ENCODE assay signal across 14 cellular contexts in the genomic region with DNA sequence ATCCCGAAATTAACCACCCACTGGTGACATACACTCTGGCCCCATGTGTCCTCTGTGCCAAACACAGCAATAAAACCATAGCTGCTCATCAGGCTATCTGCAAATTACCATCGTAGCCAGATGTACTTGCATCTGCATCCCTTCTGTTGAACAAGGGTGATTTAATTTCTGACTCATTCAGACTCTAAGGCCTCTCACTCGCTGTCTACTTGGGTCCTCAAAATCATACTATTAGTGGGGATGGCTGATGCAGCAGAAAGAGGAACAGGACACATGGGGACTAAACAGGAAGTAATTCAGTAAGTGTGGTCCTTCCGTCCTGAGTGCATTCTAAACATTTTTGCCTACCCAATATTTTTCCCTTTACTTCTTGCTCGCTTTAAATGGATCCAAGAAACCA.
"Had no signal": no experiment of that assay in that cellular context is flagged by ENCODE, and none has a peak within 500 bp of the region (broad histone marks: within the 10 kb centered on the region; RNA-seq: fewer than 3 reads in every experiment).

No MANE protein-coding gene starts in this region.

- DNase-seq: activated CD4-positive, alpha-beta T cell treated with anti-CD3 and anti-CD28 coated beads, Interleukin-2, amount 10 ng/mL, durations not matched to agents 7 days and 5 days; activated CD8-positive, alpha-beta memory T cell treated with anti-CD3 and anti-CD28 coated beads, Interleukin-2, amount 50 U/mL, for 48 hours; activated gamma-delta T cell; activated T-cell treated with anti-CD3 and anti-CD28 coated beads, Interleukin-2, amount 50 U/mL, for 72 hours; amniotic stem cell; body of pancreas; effector CD8-positive, alpha-beta T cell; esophagus squamous epithelium; foreskin keratinocyte; head of caudate nucleus; left cardiac atrium; lower lobe of right lung; stimulated activated CD4-positive, alpha-beta T cell treated with anti-CD3 and anti-CD28 coated beads, Interleukin-2, amount 100 ng/mL, for 48 hours; tibial artery had no signal
